Comparison of ENCODE assay signal across 19 cellular contexts in the genomic region with DNA sequence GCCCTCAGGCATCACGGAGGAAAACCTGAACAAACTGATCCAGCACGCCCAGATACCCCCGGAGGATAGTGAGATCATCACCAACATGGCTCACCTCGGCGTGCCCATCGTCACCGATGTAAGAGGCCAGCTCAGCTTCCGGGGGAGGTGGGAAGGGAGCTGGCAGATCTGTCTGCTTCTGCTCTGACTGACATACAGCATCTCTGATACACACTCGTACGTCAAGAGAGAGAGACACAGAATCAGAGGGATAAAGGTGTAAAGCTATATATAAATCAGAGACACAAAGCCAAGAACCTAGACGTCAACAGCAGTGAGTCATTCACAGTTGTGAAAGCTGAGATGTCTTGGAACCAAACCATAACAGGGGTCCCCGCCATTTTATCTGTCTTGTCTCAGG. TPM values are rescaled to one million over a fixed set of nuclear protein-coding genes. Genes with fewer than 3 reads are reported as not detected.
DNase-seq lines count a peak whose midpoint lies in the region; ATAC-seq and TF ChIP-seq lines count a peak whose summit lies in the region.
"Had no signal": no experiment of that assay in that cellular context is flagged by ENCODE, and none has a peak within 500 bp of the region (broad histone marks: within the 10 kb centered on the region; RNA-seq: fewer than 3 reads in every experiment).

No MANE protein-coding gene starts in this region.

- TF ChIP-seq CTCF in fibroblast of mammary gland (conservative IDR thresholded peaks at IDR 0.05; ENCODE audit: control insufficient read depth, insufficient read depth, low read depth, low read length), result no peak
- no peak for TF ChIP-seq CTCF in psoas muscle (IDR thresholded peaks at IDR 0.05)

- no peaks in the 10 kb centered on the region for H3K27me3 ChIP-seq in psoas muscle (ENCODE audit: insufficient read depth in 3 of 3, low read length in 2 of 3)

- peak; percentile 87 to 94 (median 88) for ATAC-seq in psoas muscle
- ATAC-seq: GM12878, K562, Panc1, Right ventricle myocardium inferior had no signal

- H3K27ac ChIP-seq in angular gyrus (ENCODE audit: low read depth, low read length) (peak overlapping the region; percentile 78), psoas muscle (no peak overlapping the region)
- H3K27ac ChIP-seq: HL-60 had no signal

- H3K4me1 ChIP-seq in psoas muscle, result peaks cover 4% of the 10 kb centered on the region

- H3K36me3 ChIP-seq in psoas muscle (ENCODE audit: insufficient read depth in 1 of 2, low read depth in 1 of 2), result peaks cover 0 to 78% of the 10 kb centered on the region in 2 donors

- H3K4me3 ChIP-seq in fibroblast of mammary gland (ENCODE audit: control insufficient read depth, low read depth, low read length) (no peak overlapping the region), psoas muscle (no peak overlapping the region)
- H3K4me3 ChIP-seq: GM12878, K562 had no signal

- 64 to 71% (median 68%) methylated on average over 12 of the region's 12 CpGs for WGBS in psoas muscle, 3 donors

- intact Hi-C loops in psoas muscle (cut with DNase I), result no loop called here

- no peaks in the 10 kb centered on the region for H3K9me3 ChIP-seq in psoas muscle

- DNase-seq in Daoy (ENCODE audit: low read depth) (peak; percentile 16), fibroblast of mammary gland (ENCODE audit: low read depth) (peak; percentile 46), psoas muscle (no peak), NCI-H1092 (lab: John Stamatoyannopoulos, UW) (no peak), T1000 (lab: John Stamatoyannopoulos, UW) (no peak), NCI-H526 treated with DMSO at 0.1 percent for 48 hours (lab: John Stamatoyannopoulos, UW) (no peak)
- DNase-seq: C1 segment of cervical spinal cord, DND-41, GDM1, HCEC 1CT, NCI-H1436, NCI-H2029 treated with DMSO at 0.1 percent for 48 hours, NCI-H510A had no signal

RNA-seq across cellular contexts. Expression of gene CFAP157, which starts 30.2 kb away (rescaled TPM):
- total RNA-seq in Daoy (2014; rRNA removed; shearing (Covaris generic)), result not detected in 2 replicates
- under 1 TPM in 1 of 4 donors, not detected in 3; 0.10 TPM for total RNA-seq in psoas muscle
- under 1 TPM; 0.18 to 0.34 (median 0.27) TPM for polyA plus RNA-seq in psoas muscle
- total RNA-seq: GM12878, K562, Right ventricle myocardium inferior had no signal

RNA-seq across cellular contexts. Expression of gene PTRH1, which starts 38.8 kb away (rescaled TPM):
- total RNA-seq in Daoy (2014; rRNA removed; shearing (Covaris generic)), result 17.4 and 31.4 TPM in 2 replicates
- 10 to 100 TPM in 3 of 4 donors, 1 to 10 TPM in 1; 7.9 to 37.7 (median 13.3) TPM for total RNA-seq in psoas muscle
- 10 to 100 TPM; 21.8 to 44.6 (median 36.2) TPM for polyA plus RNA-seq in psoas muscle

RNA-seq across cellular contexts. Expression of gene TTC16, which starts 39.2 kb away (rescaled TPM):
- total RNA-seq in Daoy (2014; rRNA removed; shearing (Covaris generic)), result 0.06 TPM in 1 of 2 replicates, not detected in the other
- under 1 TPM in 1 of 4 donors, not detected in 3; 0.10 TPM for total RNA-seq in psoas muscle
- polyA plus RNA-seq in psoas muscle, result under 1 TPM in 2 of 3 donors, not detected in 1; 0.01 to 0.03 TPM
- total RNA-seq: GM12878, K562 had no signal

RNA-seq across cellular contexts. Expression of gene TOR2A, which starts 58.5 kb away (rescaled TPM):
- 5.3 and 18.9 TPM in 2 replicates for total RNA-seq in Daoy (2014; rRNA removed; shearing (Covaris generic))
- 1 to 10 TPM; 2.8 to 6.7 (median 4.0) TPM for total RNA-seq in psoas muscle
- 1 to 10 TPM; 4.6 to 6.9 (median 5.0) TPM for polyA plus RNA-seq in psoas muscle

Comparison
In these comparisons a context has a peak if more than half of its experiments do, and no peak if none do; other contexts are left out.
1. DNase-seq: peak in Daoy (single experiment) and fibroblast of mammary gland (single experiment); none in psoas muscle (0 of 2), NCI-H1092 (single experiment), T1000 (single experiment) and NCI-H526 treated with DMSO at 0.1 percent for 48 hours (single experiment).